ENCODE assay signal across 12 cellular contexts in genomic region chr17:8855477-8856204, GRCh38. TPM values are rescaled to one million over a fixed set of nuclear protein-coding genes. Genes with fewer than 3 reads are reported as not detected.
DNase-seq lines count a peak whose midpoint lies in the region; ATAC-seq, FAIRE-seq and TF ChIP-seq lines count a peak whose summit lies in the region.
"Had no signal": no experiment of that assay in that cellular context is flagged by ENCODE, and none has a peak within 500 bp of the region (broad histone marks: within the 10 kb centered on the region; RNA-seq: fewer than 3 reads in every experiment).

No MANE protein-coding gene starts in this region.

- ATAC-seq in HG02885 (IDR thresholded peaks at IDR 0.05; ENCODE audit: poor library complexity, unreplicated experiment) (peak; percentile 57), Right ventricle myocardium inferior (no peak), psoas muscle (no peak)

- FAIRE-seq in GM19239 (lab: Jason Lieb, UNC) = peak; percentile 99

- TF ChIP-seq CTCF in GM12865 (IDR thresholded peaks at IDR 0.05; ENCODE audit: insufficient read depth, low read depth, low read length, missing control alignments) (no peak), psoas muscle (IDR thresholded peaks at IDR 0.05) (no peak)

- no peaks in the 10 kb centered on the region for H3K36me3 Mint-ChIP-seq in activated naive CD4-positive, alpha-beta T cell treated with anti-CD3 and anti-CD28 coated beads for 36 hours (ENCODE audit: low read depth)

- H3K27ac Mint-ChIP-seq in activated naive CD4-positive, alpha-beta T cell treated with anti-CD3 and anti-CD28 coated beads for 36 hours = no peak overlapping the region

- CTCF ChIA-PET in activated naive CD4-positive, alpha-beta T cell treated with anti-CD3 and anti-CD28 coated beads for 36 hours (lab: Charles Lee) = no interaction called here

- no peaks in the 10 kb centered on the region for H3K9me3 ChIP-seq in psoas muscle
- H3K9me3 ChIP-seq: sigmoid colon had no signal

- H3K4me1 ChIP-seq in psoas muscle = no peaks in the 10 kb centered on the region
- H3K4me1 ChIP-seq: sigmoid colon had no signal

- H3K27ac ChIP-seq in psoas muscle = no peak overlapping the region
- H3K27ac ChIP-seq: epithelial cell of prostate, sigmoid colon, VCaP had no signal

- no peaks in the 10 kb centered on the region for H3K9me3 Mint-ChIP-seq in activated naive CD4-positive, alpha-beta T cell treated with anti-CD3 and anti-CD28 coated beads for 36 hours

- H3K4me3 ChIP-seq in GM12865 (ENCODE audit: low read depth, low read length) (peak overlapping the region; percentile 46), psoas muscle (no peak overlapping the region)
- H3K4me3 ChIP-seq: sigmoid colon had no signal

- H3K27me3 ChIP-seq in psoas muscle (ENCODE audit: insufficient read depth in 3 of 3, low read length in 2 of 3) = no peaks in the 10 kb centered on the region

- DNase-seq in GM12865 (ENCODE audit: low read depth) (peak; percentile 93), GM19239 (ENCODE audit: insufficient read length, low spot score) (no peak), mesenteric fat pad (ENCODE audit: low spot score) (peak; percentile 18), NCI-H69 (lab: John Stamatoyannopoulos, UW) (no peak), Right ventricle myocardium inferior (ENCODE audit: missing footprints) (no peak), psoas muscle (no peak)
- no peak for DNase-seq in activated naive CD4-positive, alpha-beta T cell treated with anti-CD3 and anti-CD28 coated beads for 36 hours
- DNase-seq: Calu3, sigmoid colon had no signal

- intact Hi-C loops in Right ventricle myocardium inferior (cut with DNase I) = no loop called here
- intact Hi-C loops in activated naive CD4-positive, alpha-beta T cell treated with anti-CD3 and anti-CD28 coated beads for 36 hours (cut with micrococcal nuclease) = loop anchor here (5.0 kb wide), 2 partner anchors 42 to 92 kb away; no protein-coding TSS in a partner anchor
- intact Hi-C loops in psoas muscle (cut with DNase I) = no loop called here

- no peaks in the 10 kb centered on the region for H3K27me3 Mint-ChIP-seq in activated naive CD4-positive, alpha-beta T cell treated with anti-CD3 and anti-CD28 coated beads for 36 hours (ENCODE audit: low read depth)

- peaks cover 20% of the 10 kb centered on the region for H3K4me1 Mint-ChIP-seq in activated naive CD4-positive, alpha-beta T cell treated with anti-CD3 and anti-CD28 coated beads for 36 hours (ENCODE audit: low read depth)

- no peaks in the 10 kb centered on the region for H3K36me3 ChIP-seq in psoas muscle (ENCODE audit: insufficient read depth in 1 of 2, low read depth in 1 of 2)
- H3K36me3 ChIP-seq: sigmoid colon had no signal

- 23 to 30% (median 26%) methylated on average over 17 of the region's 17 CpGs for WGBS in psoas muscle, 3 donors

- H3K4me3 Mint-ChIP-seq in activated naive CD4-positive, alpha-beta T cell treated with anti-CD3 and anti-CD28 coated beads for 36 hours = no peak overlapping the region

RNA-seq across cellular contexts. Expression of gene PIK3R6, which starts 11.8 kb away (rescaled TPM):
- total RNA-seq in mesenteric fat pad = 1.6 TPM
- total RNA-seq in Right ventricle myocardium inferior = 0.78 TPM
- total RNA-seq in activated naive CD4-positive, alpha-beta T cell treated with anti-CD3 and anti-CD28 coated beads for 36 hours = under 1 TPM; 0.12 to 0.22 TPM
- total RNA-seq in psoas muscle = under 1 TPM; 0.28 to 0.58 (median 0.44) TPM
- under 1 TPM; 0.08 to 0.53 (median 0.18) TPM for polyA plus RNA-seq in psoas muscle
- total RNA-seq: Calu3 had no signal

RNA-seq across cellular contexts. Expression of gene MFSD6L, which starts 56.5 kb away (rescaled TPM):
- not detected for total RNA-seq in mesenteric fat pad
- 0.11 TPM for total RNA-seq in Right ventricle myocardium inferior
- total RNA-seq in activated naive CD4-positive, alpha-beta T cell treated with anti-CD3 and anti-CD28 coated beads for 36 hours = not detected
- not detected for total RNA-seq in psoas muscle
- polyA plus RNA-seq in psoas muscle = not detected
- total RNA-seq: sigmoid colon had no signal

Comparison
In these comparisons a context has a peak if more than half of its experiments do, and no peak if none do; other contexts are left out.
1. DNase-seq: peak in GM12865 (single experiment) and mesenteric fat pad (single experiment); none in GM19239 (single experiment), NCI-H69 (single experiment), Right ventricle myocardium inferior (single experiment), activated naive CD4-positive, alpha-beta T cell treated with anti-CD3 and anti-CD28 coated beads for 36 hours (single experiment) and psoas muscle (0 of 2).